1 cellular context compared by ENCODE assay signal in the genomic region with DNA sequence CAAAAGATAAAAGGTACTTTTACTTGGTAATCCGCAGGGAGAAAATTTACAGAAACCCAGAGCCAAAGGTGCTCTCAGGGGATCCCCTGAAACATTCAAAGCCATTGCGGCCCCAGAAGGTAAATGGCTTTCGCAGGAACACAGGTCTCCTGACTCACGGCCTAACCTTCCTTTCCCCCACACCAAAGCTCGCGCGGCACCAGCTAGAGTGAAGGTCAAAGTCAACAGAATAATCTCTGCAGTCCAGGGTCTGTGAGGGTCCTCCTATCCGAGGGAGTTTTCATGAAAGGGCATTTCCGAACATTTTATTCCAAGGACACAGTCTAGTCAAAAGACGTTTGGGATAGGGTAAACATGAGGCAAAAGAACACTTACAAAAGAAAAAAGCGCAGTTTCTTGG.
TF ChIP-seq lines count a peak whose summit lies in the region.

No MANE protein-coding gene starts in this region.

TF ChIP-seq in WTC11, 78 proteins besides CTCF, POLR2A, EP300 and RAD21 (continued from another document):
- TF ChIP-seq ZSCAN18 (CRISPR knock-in tag; IDR thresholded peaks at IDR 0.05) (no peak), RORB (CRISPR knock-in tag; IDR thresholded peaks at IDR 0.05) (no peak), HMGA2 (CRISPR knock-in tag; IDR thresholded peaks at IDR 0.05) (no peak), ARID4B (CRISPR knock-in tag; IDR thresholded peaks at IDR 0.05; ENCODE audit: borderline replicate concordance) (no peak), RELA (CRISPR knock-in tag; IDR thresholded peaks at IDR 0.05; ENCODE audit: borderline replicate concordance) (no peak), ATF2 (CRISPR knock-in tag; IDR thresholded peaks at IDR 0.05; ENCODE audit: borderline replicate concordance, low read depth) (no peak), JUN (CRISPR knock-in tag; IDR thresholded peaks at IDR 0.05) (no peak)
